In genomic region chr11:68146010-68146540, GRCh38 we compare ENCODE assay signal across 1 cellular context.
A peak's percentile ranks its signal among the peaks of the same experiment; 100 is the strongest.
TF ChIP-seq lines count a peak whose summit lies in the region.

No MANE protein-coding gene starts in this region.

TF ChIP-seq in HepG2, 621 proteins besides CTCF, POLR2A, EP300 and RAD21 (continued from another document and continues in another):
- no peak; the same call in 1 of the 2 replicates for TF ChIP-seq ZNF142 (CRISPR knock-in tag; IDR thresholded peaks at IDR 0.05)
- 0 out of 2 replicates have a peak, but pooled peaks have one; percentile 1 for TF ChIP-seq DMAP1 (CRISPR knock-in tag; IDR thresholded peaks at IDR 0.05)
- TF ChIP-seq RNF219 (CRISPR knock-in tag; IDR thresholded peaks at IDR 0.05) = no peak
- 0 out of 2 replicates have a peak, but pooled peaks have one; percentile 16 for TF ChIP-seq KLF15 (CRISPR knock-in tag; IDR thresholded peaks at IDR 0.05; ENCODE audit: borderline replicate concordance)
- no peak for TF ChIP-seq ZBTB7B (CRISPR knock-in tag; IDR thresholded peaks at IDR 0.05)
- no peak for TF ChIP-seq KIAA2018 (CRISPR knock-in tag; IDR thresholded peaks at IDR 0.05; ENCODE audit: borderline replicate concordance)
- no peak; the same call in 1 of the 2 replicates for TF ChIP-seq PATZ1 (CRISPR knock-in tag; IDR thresholded peaks at IDR 0.05)
- TF ChIP-seq SNAPC5 (CRISPR knock-in tag; IDR thresholded peaks at IDR 0.05; ENCODE audit: borderline replicate concordance) = no peak
- no peak for TF ChIP-seq ZSCAN22 (CRISPR knock-in tag; IDR thresholded peaks at IDR 0.05)
- TF ChIP-seq PHF20 (CRISPR knock-in tag; IDR thresholded peaks at IDR 0.05) = no peak
- TF ChIP-seq MAFK (conservative IDR thresholded peaks at IDR 0.05 in 1 of 2, IDR thresholded peaks at IDR 0.05 in 1 of 2; ENCODE audit: low read length in 2 of 2) = no peak
- no peak for TF ChIP-seq ZNF563 (CRISPR knock-in tag; IDR thresholded peaks at IDR 0.05)
- no peak for TF ChIP-seq ZNF331 (CRISPR knock-in tag; IDR thresholded peaks at IDR 0.05)
- no peak for TF ChIP-seq ZBTB37 (CRISPR knock-in tag; IDR thresholded peaks at IDR 0.05)
- TF ChIP-seq ZNF839 (CRISPR knock-in tag; IDR thresholded peaks at IDR 0.05; ENCODE audit: borderline replicate concordance) = no peak
- TF ChIP-seq KAT8 (CRISPR knock-in tag; IDR thresholded peaks at IDR 0.05) = no peak
- no peak for TF ChIP-seq FOSL1 (CRISPR knock-in tag; IDR thresholded peaks at IDR 0.05; ENCODE audit: borderline replicate concordance)
- no peak for TF ChIP-seq KAT7 (CRISPR knock-in tag; IDR thresholded peaks at IDR 0.05; ENCODE audit: borderline replicate concordance)
- TF ChIP-seq IRF2 (CRISPR knock-in tag; IDR thresholded peaks at IDR 0.05) = no peak
- no peak for TF ChIP-seq ZNF572 (CRISPR knock-in tag; IDR thresholded peaks at IDR 0.05)
- TF ChIP-seq ZNF333 (CRISPR knock-in tag; IDR thresholded peaks at IDR 0.05; ENCODE audit: borderline replicate concordance) = no peak
- TF ChIP-seq E2F1 (CRISPR knock-in tag; IDR thresholded peaks at IDR 0.05) = peak; percentile 30; the same call in 1 of the 2 replicates
- 0 out of 2 replicates have a peak, but pooled peaks have one; percentile 56 for TF ChIP-seq ZNF766 (CRISPR knock-in tag; IDR thresholded peaks at IDR 0.05; ENCODE audit: borderline replicate concordance)
- no peak for TF ChIP-seq IRF1 (CRISPR knock-in tag; IDR thresholded peaks at IDR 0.05; ENCODE audit: low read depth)
- 0 out of 2 replicates have a peak, but pooled peaks have one; percentile 70 for TF ChIP-seq ARNT2 (CRISPR knock-in tag; IDR thresholded peaks at IDR 0.05; ENCODE audit: low read depth)
- TF ChIP-seq WIZ (CRISPR knock-in tag; IDR thresholded peaks at IDR 0.05) = no peak
- TF ChIP-seq GPBP1L1 (CRISPR knock-in tag; IDR thresholded peaks at IDR 0.05) = no peak
- no peak for TF ChIP-seq HOXD1 (CRISPR knock-in tag; IDR thresholded peaks at IDR 0.05)
- no peak for TF ChIP-seq MLLT10 (CRISPR knock-in tag; IDR thresholded peaks at IDR 0.05)
